Comparison of ENCODE assay signal across 21 cellular contexts in the genomic region with DNA sequence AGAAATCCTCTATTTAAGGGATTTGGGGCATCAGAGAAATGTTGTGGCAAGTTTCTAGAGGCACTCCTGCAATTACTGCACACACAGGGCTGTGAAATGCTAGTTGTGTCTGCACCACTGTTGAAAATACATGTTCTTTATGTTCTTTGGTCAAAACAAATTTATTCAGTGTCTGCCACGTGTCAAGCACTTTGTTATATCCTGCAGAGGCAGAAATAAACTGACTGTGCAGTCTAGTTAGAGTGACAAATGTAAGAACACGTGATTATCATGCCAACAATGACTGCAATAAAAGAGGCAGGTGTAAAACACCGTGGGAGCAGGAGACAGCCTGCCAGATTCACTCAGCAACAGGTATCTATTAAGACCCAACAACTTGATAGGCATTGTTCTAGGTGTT.
A peak's percentile ranks its signal among the peaks of the same experiment; 100 is the strongest.
DNase-seq lines count a peak whose midpoint lies in the region; ATAC-seq, FAIRE-seq and TF ChIP-seq lines count a peak whose summit lies in the region.
"Had no signal": no experiment of that assay in that cellular context is flagged by ENCODE, and none has a peak within 500 bp of the region (broad histone marks: within the 10 kb centered on the region; RNA-seq: fewer than 3 reads in every experiment).

No MANE protein-coding gene starts in this region.

- ATAC-seq in HepG2 (no peak), right lobe of liver (no peak), GM18867 (IDR thresholded peaks at IDR 0.05; ENCODE audit: unreplicated experiment) (no peak), GM21723 (IDR thresholded peaks at IDR 0.05; ENCODE audit: unreplicated experiment) (no peak)
- ATAC-seq: CD8-positive, alpha-beta T cell; Panc1 had no signal

- no peak overlapping the region for H3K4me3 ChIP-seq in HepG2 (replicated peaks in 1 of 3; ENCODE audit: insufficient read depth in 1 of 3, low read depth in 2 of 3, low read length in 3 of 3)
- no peak overlapping the region for H3K4me3 ChIP-seq in right lobe of liver
- H3K4me3 ChIP-seq in spleen, result no peak overlapping the region

- no peak overlapping the region for H3K4me2 ChIP-seq in HepG2 (ENCODE audit: low read depth, low read length)

- H3K9me3 ChIP-seq in HepG2 (ENCODE audit: low read length) (no peaks in the 10 kb centered on the region), right lobe of liver (no peaks in the 10 kb centered on the region), spleen (no peaks in the 10 kb centered on the region)

- no peaks in the 10 kb centered on the region for H3K79me2 ChIP-seq in HepG2 (ENCODE audit: insufficient read depth, low read length)

- no peak for FAIRE-seq in HepG2 (lab: Jason Lieb, UNC)
- FAIRE-seq: GM12892, H54 had no signal

- H3K27ac ChIP-seq in HepG2 (ENCODE audit: extremely low read length, insufficient read depth, low read length) (no peak overlapping the region), right lobe of liver (no peak overlapping the region), spleen (no peak overlapping the region)
- H3K27ac ChIP-seq: C4-2B, RWPE1 had no signal

- H3K9ac ChIP-seq in HepG2 (ENCODE audit: insufficient read depth, low read depth, low read length), result no peak overlapping the region

- no peaks in the 10 kb centered on the region for H4K20me1 ChIP-seq in HepG2 (ENCODE audit: insufficient read depth, low read length)

- in situ Hi-C loops in HepG2 (cut with HindIII; ENCODE audit: extremely low pct_ligation_motif_present, low pct_unique_long_range_greater_than_20kb), result no loop called here

- no peaks in the 10 kb centered on the region for H3K36me3 ChIP-seq in HepG2 (replicated peaks in 1 of 2; ENCODE audit: control insufficient read depth in 1 of 2, insufficient read depth in 2 of 2, low read length in 2 of 2)
- H3K36me3 ChIP-seq in right lobe of liver, result no peaks in the 10 kb centered on the region
- no peaks in the 10 kb centered on the region for H3K36me3 ChIP-seq in spleen

- no peak for DNase-seq in HepG2 (ENCODE audit: low spot score)
- no peak for DNase-seq in right lobe of liver
- DNase-seq in NCI-H1105 treated with DMSO at 0.1 percent for 48 hours (lab: John Stamatoyannopoulos, UW), result peak; percentile 63
- DNase-seq in NCI-H69 (lab: John Stamatoyannopoulos, UW), result peak; percentile 30
- DNase-seq in pons (ENCODE audit: low spot score), result peak; percentile 52
- DNase-seq in spleen, result no peak
- DNase-seq: CD8-positive, alpha-beta T cell; DMS 273 treated with DMSO at 0.1 percent for 48 hours; DND-41; Karpas-422; NCI-H1092 treated with DMSO at 0.1 percent for 48 hours; NCI-H187 treated with DMSO at 0.1 percent for 48 hours; SHP77; T-helper 1 cell had no signal

- no peak for TF ChIP-seq CTCF in HepG2 (CRISPR knock-in tag; IDR thresholded peaks at IDR 0.05)
- TF ChIP-seq CTCF in right lobe of liver (IDR thresholded peaks at IDR 0.05), result no peak
- TF ChIP-seq CTCF in spleen (IDR thresholded peaks at IDR 0.05 in 8 of 11, conservative IDR thresholded peaks at IDR 0.05 in 3 of 11), result no peak

- TF ChIP-seq POLR2A in HepG2 (IDR thresholded peaks at IDR 0.05; ENCODE audit: insufficient read depth in 1 of 2, low read depth in 2 of 2, low read length in 2 of 2), result no peak
- TF ChIP-seq POLR2A in right lobe of liver (IDR thresholded peaks at IDR 0.05), result no peak
- TF ChIP-seq POLR2A in spleen (IDR thresholded peaks at IDR 0.05), result no peak

- TF ChIP-seq EP300 in HepG2 (IDR thresholded peaks at IDR 0.05; ENCODE audit: low read depth in 2 of 2, low read length in 2 of 2) (no peak), HepG2 (CRISPR knock-in tag; IDR thresholded peaks at IDR 0.05; ENCODE audit: borderline replicate concordance) (no peak)

- no TSS peak for BruUV-seq in HepG2 (replicated peaks; lab: Mats Ljungman, UMichigan)

- CTCF ChIA-PET in HepG2 (lab: Yijun Ruan, JAX; ENCODE audit: low intra/inter-chr PET ratio, low total read pairs), result no interaction called here

- H2AFZ ChIP-seq in HepG2 (ENCODE audit: low read length), result no peak overlapping the region

- 0% methylated on average over 3 of the region's 3 CpGs for WGBS in HepG2 (ENCODE audit: low lambda C conversion rate)
- WGBS in right lobe of liver (ENCODE audit: insufficient coverage, low coverage, low lambda C conversion rate, missing lambda C conversion rate), result 34% methylated on average over 3 of the region's 3 CpGs
- WGBS in spleen, 5 donors, result 45 to 60% (median 58%) methylated on average over 3 of the region's 3 CpGs

- H3K27me3 ChIP-seq in HepG2 (ENCODE audit: control insufficient read depth in 1 of 2, insufficient read depth in 2 of 2, low read length in 2 of 2) (no peaks in the 10 kb centered on the region), right lobe of liver (no peaks in the 10 kb centered on the region), spleen (replicated peaks in 1 of 7) (no peaks in the 10 kb centered on the region)

- H3K4me1 ChIP-seq in HepG2 (ENCODE audit: insufficient read depth, low read length), result no peaks in the 10 kb centered on the region
- H3K4me1 ChIP-seq in right lobe of liver, result peaks cover 0 to 15% (median 2%) of the 10 kb centered on the region in 4 donors
- H3K4me1 ChIP-seq in spleen, result no peaks in the 10 kb centered on the region

- POLR2A ChIA-PET in HepG2 (lab: Yijun Ruan, JAX), result no interaction called here

- intact Hi-C loops in HepG2 (cut with micrococcal nuclease; ENCODE audit: unreplicated experiment), result no loop called here
- intact Hi-C loops in right lobe of liver (cut with DNase I), result no loop called here
- intact Hi-C loops in spleen (cut with DNase I; ENCODE audit: low total_unique reads), result no loop called here

- no peak for TF ChIP-seq RAD21 in HepG2 (CRISPR knock-in tag; IDR thresholded peaks at IDR 0.05)

TF ChIP-seq in HepG2, 621 proteins besides CTCF, POLR2A, EP300 and RAD21:
- TF ChIP-seq, protein P1, sequence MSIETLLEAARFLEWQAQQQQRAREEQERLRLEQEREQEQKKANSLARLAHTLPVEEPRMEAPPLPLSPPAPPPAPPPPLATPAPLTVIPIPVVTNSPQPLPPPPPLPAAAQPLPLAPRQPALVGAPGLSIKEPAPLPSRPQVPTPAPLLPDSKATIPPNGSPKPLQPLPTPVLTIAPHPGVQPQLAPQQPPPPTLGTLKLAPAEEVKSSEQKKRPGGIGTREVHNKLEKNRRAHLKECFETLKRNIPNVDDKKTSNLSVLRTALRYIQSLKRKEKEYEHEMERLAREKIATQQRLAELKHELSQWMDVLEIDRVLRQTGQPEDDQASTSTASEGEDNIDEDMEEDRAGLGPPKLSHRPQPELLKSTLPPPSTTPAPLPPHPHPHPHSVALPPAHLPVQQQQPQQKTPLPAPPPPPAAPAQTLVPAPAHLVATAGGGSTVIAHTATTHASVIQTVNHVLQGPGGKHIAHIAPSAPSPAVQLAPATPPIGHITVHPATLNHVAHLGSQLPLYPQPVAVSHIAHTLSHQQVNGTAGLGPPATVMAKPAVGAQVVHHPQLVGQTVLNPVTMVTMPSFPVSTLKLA (IDR thresholded peaks at IDR 0.05), result peak; percentile 50
- TF ChIP-seq NFE2L1 (CRISPR knock-in tag; IDR thresholded peaks at IDR 0.05; ENCODE audit: borderline replicate concordance), result no peak
- TF ChIP-seq FOSL2 (CRISPR knock-in tag; IDR thresholded peaks at IDR 0.05), result no peak
- no peak for TF ChIP-seq RCOR2 (CRISPR knock-in tag; IDR thresholded peaks at IDR 0.05)
TF ChIP-seq in HepG2: peak in this region for 1.

Comparison
In these comparisons a context has a peak if more than half of its experiments do, and no peak if none do; other contexts are left out.
1. DNase-seq: peak in NCI-H1105 treated with DMSO at 0.1 percent for 48 hours (single experiment), NCI-H69 (single experiment) and pons (single experiment); none in HepG2 (single experiment), right lobe of liver (0 of 3) and spleen (single experiment).